ENCODE assay signal across 18 cellular contexts in genomic region chr10:101784558-101784957, GRCh38. TPM values are rescaled to one million over a fixed set of nuclear protein-coding genes. Genes with fewer than 3 reads are reported as not detected.
DNase-seq lines count a peak whose midpoint lies in the region; ATAC-seq lines count a peak whose summit lies in the region.
"Had no signal": no experiment of that assay in that cellular context is flagged by ENCODE, and none has a peak within 500 bp of the region (broad histone marks: within the 10 kb centered on the region; RNA-seq: fewer than 3 reads in every experiment).

No MANE protein-coding gene starts in this region.

- H3K4me1 Mint-ChIP-seq in stimulated activated naive CD8-positive, alpha-beta T cell treated with anti-CD3 and anti-CD28 coated beads, Interleukin-15, Interleukin-2, amounts not matched to agents 100 ng/mL and 50 ng/mL, for 24 hours (ENCODE audit: low read depth), result peaks cover 56% of the 10 kb centered on the region
- peaks cover 58% of the 10 kb centered on the region for H3K4me1 Mint-ChIP-seq in activated CD4-positive, alpha-beta memory T cell treated with anti-CD3 and anti-CD28 coated beads for 36 hours (ENCODE audit: low read depth)
- H3K4me1 Mint-ChIP-seq in immature natural killer cell, result peaks cover 49 to 59% of the 10 kb centered on the region in 2 donors

- no peaks in the 10 kb centered on the region for H3K27me3 Mint-ChIP-seq in stimulated activated naive CD8-positive, alpha-beta T cell treated with anti-CD3 and anti-CD28 coated beads, Interleukin-15, Interleukin-2, amounts not matched to agents 100 ng/mL and 50 ng/mL, for 24 hours
- no peaks in the 10 kb centered on the region for H3K27me3 Mint-ChIP-seq in activated CD4-positive, alpha-beta memory T cell treated with anti-CD3 and anti-CD28 coated beads for 36 hours
- H3K27me3 Mint-ChIP-seq in immature natural killer cell (ENCODE audit: low read depth in 3 of 3), result peaks cover 2 to 10% (median 4%) of the 10 kb centered on the region in 3 donors

- peak overlapping the region; percentile 99 for H3K27ac Mint-ChIP-seq in stimulated activated naive CD8-positive, alpha-beta T cell treated with anti-CD3 and anti-CD28 coated beads, Interleukin-15, Interleukin-2, amounts not matched to agents 100 ng/mL and 50 ng/mL, for 24 hours
- peak overlapping the region; percentile 83 for H3K27ac Mint-ChIP-seq in activated CD4-positive, alpha-beta memory T cell treated with anti-CD3 and anti-CD28 coated beads for 36 hours
- H3K27ac Mint-ChIP-seq in immature natural killer cell, result peak overlapping the region; percentile 86 to 96 (median 94)

- CTCF ChIA-PET in activated CD4-positive, alpha-beta memory T cell treated with anti-CD3 and anti-CD28 coated beads for 36 hours (lab: Charles Lee), result interaction anchor here (0.7 to 10.2 kb wide), 5 partner anchors 11 to 569 kb away, joined by 3 to 197 read pairs (median 39); no protein-coding TSS in a partner anchor

- H3K36me3 Mint-ChIP-seq in stimulated activated naive CD8-positive, alpha-beta T cell treated with anti-CD3 and anti-CD28 coated beads, Interleukin-15, Interleukin-2, amounts not matched to agents 100 ng/mL and 50 ng/mL, for 24 hours (ENCODE audit: low read depth), result peaks cover 64% of the 10 kb centered on the region
- peaks cover 24% of the 10 kb centered on the region for H3K36me3 Mint-ChIP-seq in activated CD4-positive, alpha-beta memory T cell treated with anti-CD3 and anti-CD28 coated beads for 36 hours
- H3K36me3 Mint-ChIP-seq in immature natural killer cell, result peaks cover 9 to 25% (median 18%) of the 10 kb centered on the region in 3 donors

- H3K9me3 Mint-ChIP-seq in stimulated activated naive CD8-positive, alpha-beta T cell treated with anti-CD3 and anti-CD28 coated beads, Interleukin-15, Interleukin-2, amounts not matched to agents 100 ng/mL and 50 ng/mL, for 24 hours, result no peaks in the 10 kb centered on the region
- no peaks in the 10 kb centered on the region for H3K9me3 Mint-ChIP-seq in activated CD4-positive, alpha-beta memory T cell treated with anti-CD3 and anti-CD28 coated beads for 36 hours
- H3K9me3 Mint-ChIP-seq in immature natural killer cell, result no peaks in the 10 kb centered on the region

- ATAC-seq in stimulated activated naive CD8-positive, alpha-beta T cell treated with anti-CD3 and anti-CD28 coated beads, Interleukin-15, Interleukin-2, amounts not matched to agents 100 U/mL and 50 U/mL, for 24 hours, result no peak
- ATAC-seq in HG03378 (IDR thresholded peaks at IDR 0.05; ENCODE audit: unreplicated experiment) (no peak), HG03439 (IDR thresholded peaks at IDR 0.05; ENCODE audit: unreplicated experiment) (no peak)

- intact Hi-C loops in activated CD4-positive, alpha-beta memory T cell treated with anti-CD3 and anti-CD28 coated beads for 36 hours (cut with micrococcal nuclease), result loop anchor here (5.0 kb wide), 4 partner anchors 67 to 557 kb away; partner anchors contain the start of genes DPCD, LBX1 and POLL

- H3K4me3 Mint-ChIP-seq in stimulated activated naive CD8-positive, alpha-beta T cell treated with anti-CD3 and anti-CD28 coated beads, Interleukin-15, Interleukin-2, amounts not matched to agents 100 ng/mL and 50 ng/mL, for 24 hours, result peak overlapping the region; percentile 100
- peak overlapping the region; percentile 98 for H3K4me3 Mint-ChIP-seq in activated CD4-positive, alpha-beta memory T cell treated with anti-CD3 and anti-CD28 coated beads for 36 hours
- peak overlapping the region in 4 of 5 donors; percentile 93 to 100 (median 97) for H3K4me3 Mint-ChIP-seq in immature natural killer cell

- no peak for DNase-seq in stimulated activated naive CD8-positive, alpha-beta T cell treated with anti-CD3 and anti-CD28 coated beads, Interleukin-15, Interleukin-2, amounts not matched to agents 100 U/mL and 50 U/mL, for 24 hours
- no peak for DNase-seq in activated CD4-positive, alpha-beta memory T cell treated with anti-CD3 and anti-CD28 coated beads for 36 hours
- no peak for DNase-seq in immature natural killer cell
- no peak for DNase-seq in NCI-H1694 (lab: John Stamatoyannopoulos, UW)
- DNase-seq in NCI-H2196 (lab: John Stamatoyannopoulos, UW; ENCODE audit: unreplicated experiment), result no peak
- DNase-seq: BE2C; effector CD4-positive, alpha-beta T cell; KG1; NCI-H1694 treated with DMSO at 0.1 percent for 48 hours; NCI-H526; Right ventricle myocardium superior; uterus had no signal

- POLR2A ChIA-PET in activated CD4-positive, alpha-beta memory T cell treated with anti-CD3 and anti-CD28 coated beads for 36 hours (lab: Charles Lee), result interaction anchor here (3.1 kb wide), 1 partner anchor 34 kb away, joined by 18 read pairs; the partner anchor contains the start of gene OGA

RNA-seq across cellular contexts. Expression of gene NPM3, which starts 1.3 kb away (rescaled TPM):
- total RNA-seq in activated CD4-positive, alpha-beta memory T cell treated with anti-CD3 and anti-CD28 coated beads for 36 hours, result 100 to 1,000 TPM; 168 to 172 TPM
- 1 to 10 TPM; 1.5 to 8.8 (median 4.7) TPM for polyA plus RNA-seq in immature natural killer cell

RNA-seq across cellular contexts. Expression of gene FGF8, which starts 8.6 kb away (rescaled TPM):
- total RNA-seq in activated CD4-positive, alpha-beta memory T cell treated with anti-CD3 and anti-CD28 coated beads for 36 hours, result not detected
- polyA plus RNA-seq in immature natural killer cell, result not detected
- total RNA-seq: frontal cortex, mesenteric fat pad, renal cortical epithelial cell, Right ventricle myocardium superior, uterus had no signal

RNA-seq across cellular contexts. Expression of gene OGA, which starts 33.7 kb away (rescaled TPM):
- total RNA-seq in activated CD4-positive, alpha-beta memory T cell treated with anti-CD3 and anti-CD28 coated beads for 36 hours, result 100 to 1,000 TPM in 1 of 2 experiments, 10 to 100 TPM in 1; 93.2 to 105 TPM
- polyA plus RNA-seq in immature natural killer cell, result 10 to 100 TPM; 32.0 to 57.0 (median 46.6) TPM

RNA-seq across cellular contexts. Expression of gene KCNIP2, which starts 59.0 kb away (rescaled TPM):
- 1 to 10 TPM; 1.4 to 1.8 TPM for total RNA-seq in activated CD4-positive, alpha-beta memory T cell treated with anti-CD3 and anti-CD28 coated beads for 36 hours
- polyA plus RNA-seq in immature natural killer cell, result not detected
